ENCODE assay signal across 32 cellular contexts in the genomic region with DNA sequence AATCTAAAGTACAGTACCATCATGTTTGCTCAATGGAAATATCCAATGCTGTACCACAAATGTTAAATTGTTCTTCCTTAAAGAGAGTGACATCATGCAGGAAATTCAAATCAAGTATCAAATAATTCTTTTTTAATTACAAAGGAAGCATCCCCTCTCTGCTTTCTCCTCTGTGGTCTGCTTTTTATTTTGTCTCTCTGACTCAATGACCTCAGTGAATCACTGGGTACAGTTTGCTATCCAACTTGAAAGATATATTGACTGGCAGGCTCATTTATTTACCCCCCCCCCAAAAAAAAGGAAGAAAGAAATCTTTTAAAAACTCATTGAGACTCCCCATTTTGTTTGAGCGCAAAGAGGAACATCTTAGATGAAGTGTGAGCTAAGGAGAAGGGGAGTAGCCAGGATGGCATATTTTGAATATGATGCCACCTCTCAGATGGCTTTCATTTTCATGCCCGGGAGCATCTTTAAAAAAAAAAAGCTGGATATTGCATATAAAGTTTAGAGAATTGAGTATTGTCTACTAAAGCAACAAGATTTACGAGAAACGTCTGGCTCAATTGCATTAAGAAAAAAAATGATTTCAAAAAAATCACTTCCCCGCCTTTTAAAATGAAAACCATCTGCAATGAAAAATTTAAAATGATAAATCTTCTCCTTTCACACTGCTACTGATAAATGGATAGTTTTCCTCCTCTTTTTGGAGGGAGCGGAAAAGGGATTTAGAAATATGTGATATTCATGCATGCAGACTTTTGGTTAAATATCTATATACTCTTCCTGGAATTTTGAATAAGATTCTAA.
"Had no signal": no experiment of that assay in that cellular context is flagged by ENCODE, and none has a peak within 500 bp of the region (broad histone marks: within the 10 kb centered on the region; RNA-seq: fewer than 3 reads in every experiment).

No MANE protein-coding gene starts in this region.

- ATAC-seq: activated CD4-positive, CD25-positive, alpha-beta regulatory T cell treated with anti-CD3 and anti-CD28 coated beads, Interleukin-2, amount 50 U/mL, for 24 hours; foreskin keratinocyte; heart left ventricle; naive thymus-derived CD4-positive, alpha-beta T cell; psoas muscle had no signal

- H3K9ac ChIP-seq: parathyroid adenoma had no signal

- H3K4me3 Mint-ChIP-seq: activated CD4-positive, alpha-beta memory T cell treated with anti-CD3 and anti-CD28 coated beads for 36 hours; activated CD4-positive, alpha-beta T cell treated with anti-CD3 and anti-CD28 coated beads, Interleukin-2, amount 10 ng/mL, durations not matched to agents 24 days and 14 days; activated naive CD4-positive, alpha-beta T cell treated with anti-CD3 and anti-CD28 coated beads, Interleukin-2, amount 10 ng/mL, durations not matched to agents 7 days and 5 days; activated naive CD8-positive, alpha-beta T cell treated with anti-CD3 and anti-CD28 coated beads, Interleukin-2, amount 10 ng/mL, durations not matched to agents 7 days and 5 days; activated T-cell treated with anti-CD3 and anti-CD28 coated beads, Interleukin-2, amount 50 U/mL, for 24 hours; naive thymus-derived CD4-positive, alpha-beta T cell; neural crest cell had no signal

- H3K9me3 Mint-ChIP-seq: activated CD4-positive, alpha-beta memory T cell treated with anti-CD3 and anti-CD28 coated beads for 36 hours; activated CD4-positive, alpha-beta T cell treated with anti-CD3 and anti-CD28 coated beads, Interleukin-2, amount 10 ng/mL, durations not matched to agents 24 days and 14 days; activated naive CD4-positive, alpha-beta T cell treated with anti-CD3 and anti-CD28 coated beads, Interleukin-2, amount 10 ng/mL, durations not matched to agents 7 days and 5 days; activated naive CD8-positive, alpha-beta T cell treated with anti-CD3 and anti-CD28 coated beads, Interleukin-2, amount 10 ng/mL, durations not matched to agents 7 days and 5 days; activated T-cell treated with anti-CD3 and anti-CD28 coated beads, Interleukin-2, amount 50 U/mL, for 24 hours; neural crest cell had no signal

- H3K36me3 Mint-ChIP-seq: activated CD4-positive, alpha-beta memory T cell treated with anti-CD3 and anti-CD28 coated beads for 36 hours; activated naive CD4-positive, alpha-beta T cell treated with anti-CD3 and anti-CD28 coated beads, Interleukin-2, amount 10 ng/mL, durations not matched to agents 7 days and 5 days; activated naive CD8-positive, alpha-beta T cell treated with anti-CD3 and anti-CD28 coated beads, Interleukin-2, amount 10 ng/mL, durations not matched to agents 7 days and 5 days; brain; naive thymus-derived CD4-positive, alpha-beta T cell had no signal

- DNase-seq: activated CD4-positive, alpha-beta memory T cell treated with anti-CD3 and anti-CD28 coated beads for 36 hours; activated CD4-positive, alpha-beta T cell treated with anti-CD3 and anti-CD28 coated beads, Interleukin-2, amount 10 ng/mL, durations not matched to agents 24 days and 14 days; activated CD8-positive, alpha-beta memory T cell treated with anti-CD3 and anti-CD28 coated beads, Interleukin-2, amount 50 U/mL, for 4 hours; activated gamma-delta T cell; activated naive CD4-positive, alpha-beta T cell treated with anti-CD3 and anti-CD28 coated beads, Interleukin-2, amount 10 ng/mL, durations not matched to agents 7 days and 5 days; activated naive CD8-positive, alpha-beta T cell treated with anti-CD3 and anti-CD28 coated beads, Interleukin-2, amount 10 ng/mL, durations not matched to agents 7 days and 5 days; activated T-cell treated with anti-CD3 and anti-CD28 coated beads, Interleukin-2, amount 50 U/mL, for 24 hours; cerebellar nuclear complex; colonic mucosa; effector CD8-positive, alpha-beta T cell; foreskin keratinocyte; heart left ventricle; hypothalamus; midbrain; naive thymus-derived CD4-positive, alpha-beta T cell; nucleus accumbens; psoas muscle; sigmoid colon; small intestine; stimulated activated CD4-positive, alpha-beta T cell treated with anti-CD3 and anti-CD28 coated beads, Interleukin-1b, Interleukin-23, amount 100 ng/mL, for 48 hours; stimulated activated CD4-positive, alpha-beta T cell treated with anti-CD3 and anti-CD28 coated beads, Interleukin-4, amount 100 ng/mL, for 4 hours; stimulated activated naive CD4-positive, alpha-beta T cell; WERI-Rb-1 had no signal

- H3K79me2 ChIP-seq: parathyroid adenoma had no signal

- H3K9me3 ChIP-seq: ascending aorta, colonic mucosa, heart left ventricle, psoas muscle, sigmoid colon, suprapubic skin, tibial nerve had no signal

- H3K27me3 Mint-ChIP-seq: activated CD4-positive, alpha-beta memory T cell treated with anti-CD3 and anti-CD28 coated beads for 36 hours; activated CD4-positive, alpha-beta T cell treated with anti-CD3 and anti-CD28 coated beads, Interleukin-2, amount 10 ng/mL, durations not matched to agents 24 days and 14 days; activated naive CD4-positive, alpha-beta T cell treated with anti-CD3 and anti-CD28 coated beads, Interleukin-2, amount 10 ng/mL, durations not matched to agents 7 days and 5 days; activated naive CD8-positive, alpha-beta T cell treated with anti-CD3 and anti-CD28 coated beads, Interleukin-2, amount 10 ng/mL, durations not matched to agents 7 days and 5 days; activated T-cell treated with anti-CD3 and anti-CD28 coated beads, Interleukin-2, amount 50 U/mL, for 24 hours; brain had no signal

- H3K27me3 ChIP-seq: ascending aorta, cardiac muscle cell, colonic mucosa, foreskin keratinocyte, heart left ventricle, sigmoid colon, suprapubic skin, tibial nerve had no signal

- H3K27ac Mint-ChIP-seq: activated CD4-positive, alpha-beta memory T cell treated with anti-CD3 and anti-CD28 coated beads for 36 hours; activated CD4-positive, alpha-beta T cell treated with anti-CD3 and anti-CD28 coated beads, Interleukin-2, amount 10 ng/mL, durations not matched to agents 24 days and 14 days; activated naive CD4-positive, alpha-beta T cell treated with anti-CD3 and anti-CD28 coated beads, Interleukin-2, amount 10 ng/mL, durations not matched to agents 7 days and 5 days; activated naive CD8-positive, alpha-beta T cell treated with anti-CD3 and anti-CD28 coated beads, Interleukin-2, amount 10 ng/mL, durations not matched to agents 7 days and 5 days; activated T-cell treated with anti-CD3 and anti-CD28 coated beads, Interleukin-2, amount 50 U/mL, for 24 hours; naive thymus-derived CD4-positive, alpha-beta T cell had no signal

- H3K4me1 Mint-ChIP-seq: activated CD4-positive, alpha-beta T cell treated with anti-CD3 and anti-CD28 coated beads, Interleukin-2, amount 10 ng/mL, durations not matched to agents 24 days and 14 days; activated naive CD4-positive, alpha-beta T cell treated with anti-CD3 and anti-CD28 coated beads, Interleukin-2, amount 10 ng/mL, durations not matched to agents 7 days and 5 days; activated naive CD8-positive, alpha-beta T cell treated with anti-CD3 and anti-CD28 coated beads, Interleukin-2, amount 10 ng/mL, durations not matched to agents 7 days and 5 days; naive thymus-derived CD4-positive, alpha-beta T cell; neural crest cell had no signal

- H2AFZ ChIP-seq: parathyroid adenoma had no signal

- H3K27ac ChIP-seq: ascending aorta, cardiac muscle cell, colonic mucosa, foreskin keratinocyte, heart left ventricle, parathyroid adenoma, psoas muscle, sigmoid colon, suprapubic skin, tibial nerve, WERI-Rb-1 had no signal

- H3K36me3 ChIP-seq: ascending aorta, cardiac muscle cell, colonic mucosa, heart left ventricle, sigmoid colon, suprapubic skin, tibial nerve, WERI-Rb-1 had no signal

- FAIRE-seq: endometrium, small intestine had no signal

- H3K4me1 ChIP-seq: ascending aorta, colonic mucosa, foreskin keratinocyte, parathyroid adenoma, sigmoid colon, suprapubic skin, tibial nerve had no signal

- H3K4me3 ChIP-seq: ascending aorta, cardiac muscle cell, colonic mucosa, heart left ventricle, psoas muscle, sigmoid colon, suprapubic skin, tibial nerve had no signal
